1 cellular context compared by ENCODE assay signal in the genomic region with DNA sequence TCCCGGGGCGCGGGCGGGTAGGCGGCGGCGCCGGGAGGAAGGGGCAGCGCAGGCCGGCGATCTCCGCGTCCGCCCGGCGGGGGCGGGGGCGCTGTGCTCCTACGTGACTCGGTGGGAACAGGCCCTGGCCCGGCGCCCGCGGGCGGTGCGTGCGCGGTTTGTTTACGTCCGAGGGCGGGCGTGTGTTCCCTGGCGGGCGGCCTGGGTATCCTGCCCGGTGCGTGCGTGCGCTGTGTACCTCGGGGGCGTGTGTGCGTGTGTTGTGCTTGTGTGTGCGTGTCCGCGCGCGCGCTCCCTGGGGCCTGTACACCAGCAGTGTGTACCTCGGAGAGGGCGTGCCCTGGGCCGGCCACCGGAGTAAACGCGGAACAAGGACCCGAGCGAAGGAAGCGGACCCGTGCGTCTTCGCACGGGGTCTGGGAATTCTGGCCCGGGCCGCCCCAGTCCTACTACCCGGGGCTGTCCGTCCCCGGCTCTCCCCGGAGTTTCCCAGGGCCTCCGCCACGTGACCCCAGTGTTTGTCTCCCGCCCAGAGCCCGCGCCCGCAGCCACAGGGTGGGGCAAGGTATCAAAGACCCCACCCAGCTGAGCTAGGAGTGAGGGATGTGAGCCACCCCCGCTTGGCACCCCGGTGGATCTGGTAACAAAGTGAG.
TF ChIP-seq lines count a peak whose summit lies in the region.

No MANE protein-coding gene starts in this region.

TF ChIP-seq in HEK293, 187 proteins besides CTCF, POLR2A, EP300 and RAD21 (continued from another document and continues in another):
- TF ChIP-seq ZNF701 (tag by site-specific recombination; IDR thresholded peaks at IDR 0.05): no peak
- no peak for TF ChIP-seq ZBTB17 (tag by site-specific recombination; IDR thresholded peaks at IDR 0.05)
- TF ChIP-seq ZNF223 (tag by site-specific recombination; IDR thresholded peaks at IDR 0.05): no peak
- TF ChIP-seq KLF9 (tag by site-specific recombination; IDR thresholded peaks at IDR 0.05; ENCODE audit: low read depth): peak; percentile 91
- peak; percentile 78 for TF ChIP-seq GLIS1 (tag by site-specific recombination; IDR thresholded peaks at IDR 0.05)
- TF ChIP-seq, protein P1, sequence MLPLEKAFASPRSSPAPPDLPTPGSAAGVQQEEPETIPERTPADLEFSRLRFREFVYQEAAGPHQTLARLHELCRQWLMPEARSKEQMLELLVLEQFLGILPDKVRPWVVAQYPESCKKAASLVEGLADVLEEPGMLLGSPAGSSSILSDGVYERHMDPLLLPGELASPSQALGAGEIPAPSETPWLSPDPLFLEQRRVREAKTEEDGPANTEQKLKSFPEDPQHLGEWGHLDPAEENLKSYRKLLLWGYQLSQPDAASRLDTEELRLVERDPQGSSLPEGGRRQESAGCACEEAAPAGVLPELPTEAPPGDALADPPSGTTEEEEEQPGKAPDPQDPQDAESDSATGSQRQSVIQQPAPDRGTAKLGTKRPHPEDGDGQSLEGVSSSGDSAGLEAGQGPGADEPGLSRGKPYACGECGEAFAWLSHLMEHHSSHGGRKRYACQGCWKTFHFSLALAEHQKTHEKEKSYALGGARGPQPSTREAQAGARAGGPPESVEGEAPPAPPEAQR (tag by site-specific recombination; IDR thresholded peaks at IDR 0.05): no peak
- no peak for TF ChIP-seq YY1 (tag by site-specific recombination; IDR thresholded peaks at IDR 0.05)
- TF ChIP-seq ZNF132 (tag by site-specific recombination; IDR thresholded peaks at IDR 0.05; ENCODE audit: borderline replicate concordance): no peak
- TF ChIP-seq, protein P2, sequence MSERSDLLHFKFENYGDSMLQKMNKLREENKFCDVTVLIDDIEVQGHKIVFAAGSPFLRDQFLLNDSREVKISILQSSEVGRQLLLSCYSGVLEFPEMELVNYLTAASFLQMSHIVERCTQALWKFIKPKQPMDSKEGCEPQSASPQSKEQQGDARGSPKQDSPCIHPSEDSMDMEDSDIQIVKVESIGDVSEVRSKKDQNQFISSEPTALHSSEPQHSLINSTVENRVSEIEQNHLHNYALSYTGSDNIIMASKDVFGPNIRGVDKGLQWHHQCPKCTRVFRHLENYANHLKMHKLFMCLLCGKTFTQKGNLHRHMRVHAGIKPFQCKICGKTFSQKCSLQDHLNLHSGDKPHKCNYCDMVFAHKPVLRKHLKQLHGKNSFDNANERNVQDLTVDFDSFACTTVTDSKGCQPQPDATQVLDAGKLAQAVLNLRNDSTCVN (tag by site-specific recombination; optimal IDR thresholded peaks at IDR 0.05): peak; percentile 99
- no peak for TF ChIP-seq ZNF266 (tag by site-specific recombination; IDR thresholded peaks at IDR 0.05; ENCODE audit: low read depth)
- TF ChIP-seq ZNF394 (tag by site-specific recombination; IDR thresholded peaks at IDR 0.05; ENCODE audit: borderline replicate concordance): no peak
- peak; percentile 25; the same call in 1 of the 2 replicates for TF ChIP-seq WT1 (tag by site-specific recombination; IDR thresholded peaks at IDR 0.05)
- TF ChIP-seq, protein P3, sequence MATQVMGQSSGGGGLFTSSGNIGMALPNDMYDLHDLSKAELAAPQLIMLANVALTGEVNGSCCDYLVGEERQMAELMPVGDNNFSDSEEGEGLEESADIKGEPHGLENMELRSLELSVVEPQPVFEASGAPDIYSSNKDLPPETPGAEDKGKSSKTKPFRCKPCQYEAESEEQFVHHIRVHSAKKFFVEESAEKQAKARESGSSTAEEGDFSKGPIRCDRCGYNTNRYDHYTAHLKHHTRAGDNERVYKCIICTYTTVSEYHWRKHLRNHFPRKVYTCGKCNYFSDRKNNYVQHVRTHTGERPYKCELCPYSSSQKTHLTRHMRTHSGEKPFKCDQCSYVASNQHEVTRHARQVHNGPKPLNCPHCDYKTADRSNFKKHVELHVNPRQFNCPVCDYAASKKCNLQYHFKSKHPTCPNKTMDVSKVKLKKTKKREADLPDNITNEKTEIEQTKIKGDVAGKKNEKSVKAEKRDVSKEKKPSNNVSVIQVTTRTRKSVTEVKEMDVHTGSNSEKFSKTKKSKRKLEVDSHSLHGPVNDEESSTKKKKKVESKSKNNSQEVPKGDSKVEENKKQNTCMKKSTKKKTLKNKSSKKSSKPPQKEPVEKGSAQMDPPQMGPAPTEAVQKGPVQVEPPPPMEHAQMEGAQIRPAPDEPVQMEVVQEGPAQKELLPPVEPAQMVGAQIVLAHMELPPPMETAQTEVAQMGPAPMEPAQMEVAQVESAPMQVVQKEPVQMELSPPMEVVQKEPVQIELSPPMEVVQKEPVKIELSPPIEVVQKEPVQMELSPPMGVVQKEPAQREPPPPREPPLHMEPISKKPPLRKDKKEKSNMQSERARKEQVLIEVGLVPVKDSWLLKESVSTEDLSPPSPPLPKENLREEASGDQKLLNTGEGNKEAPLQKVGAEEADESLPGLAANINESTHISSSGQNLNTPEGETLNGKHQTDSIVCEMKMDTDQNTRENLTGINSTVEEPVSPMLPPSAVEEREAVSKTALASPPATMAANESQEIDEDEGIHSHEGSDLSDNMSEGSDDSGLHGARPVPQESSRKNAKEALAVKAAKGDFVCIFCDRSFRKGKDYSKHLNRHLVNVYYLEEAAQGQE (tag by site-specific recombination; IDR thresholded peaks at IDR 0.05): no peak
- peak; percentile 30; the same call in 1 of the 2 replicates for TF ChIP-seq ZNF629 (tag by site-specific recombination; IDR thresholded peaks at IDR 0.05)
- no peak for TF ChIP-seq ZNF366 (tag by site-specific recombination; conservative IDR thresholded peaks at IDR 0.05)
- TF ChIP-seq ZNF776 (tag by site-specific recombination; IDR thresholded peaks at IDR 0.05; ENCODE audit: borderline replicate concordance): no peak
- TF ChIP-seq, protein P4, sequence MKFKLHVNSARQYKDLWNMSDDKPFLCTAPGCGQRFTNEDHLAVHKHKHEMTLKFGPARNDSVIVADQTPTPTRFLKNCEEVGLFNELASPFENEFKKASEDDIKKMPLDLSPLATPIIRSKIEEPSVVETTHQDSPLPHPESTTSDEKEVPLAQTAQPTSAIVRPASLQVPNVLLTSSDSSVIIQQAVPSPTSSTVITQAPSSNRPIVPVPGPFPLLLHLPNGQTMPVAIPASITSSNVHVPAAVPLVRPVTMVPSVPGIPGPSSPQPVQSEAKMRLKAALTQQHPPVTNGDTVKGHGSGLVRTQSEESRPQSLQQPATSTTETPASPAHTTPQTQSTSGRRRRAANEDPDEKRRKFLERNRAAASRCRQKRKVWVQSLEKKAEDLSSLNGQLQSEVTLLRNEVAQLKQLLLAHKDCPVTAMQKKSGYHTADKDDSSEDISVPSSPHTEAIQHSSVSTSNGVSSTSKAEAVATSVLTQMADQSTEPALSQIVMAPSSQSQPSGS (tag by site-specific recombination; IDR thresholded peaks at IDR 0.05; ENCODE audit: low read depth): no peak
- no peak for TF ChIP-seq SETDB1 (IDR thresholded peaks at IDR 0.05; ENCODE audit: insufficient read length, low read length)
- TF ChIP-seq ZEB2 (tag by site-specific recombination; IDR thresholded peaks at IDR 0.05): peak; percentile 21; the same call in 1 of the 2 replicates
- TF ChIP-seq ZFP41 (tag by site-specific recombination; IDR thresholded peaks at IDR 0.05; ENCODE audit: borderline replicate concordance): no peak
- no peak for TF ChIP-seq ZFP3 (tag by site-specific recombination; IDR thresholded peaks at IDR 0.05; ENCODE audit: low read depth)
- no peak for TF ChIP-seq ZNF354C (tag by site-specific recombination; IDR thresholded peaks at IDR 0.05; ENCODE audit: borderline replicate concordance, low read depth)
- TF ChIP-seq ZNF830 (tag by site-specific recombination; IDR thresholded peaks at IDR 0.05; ENCODE audit: low read depth): no peak
- peak; percentile 99 for TF ChIP-seq KLF1 (tag by site-specific recombination; IDR thresholded peaks at IDR 0.05)
- no peak for TF ChIP-seq ZNF138 (tag by site-specific recombination; IDR thresholded peaks at IDR 0.05; ENCODE audit: borderline replicate concordance)
- TF ChIP-seq, protein P5, sequence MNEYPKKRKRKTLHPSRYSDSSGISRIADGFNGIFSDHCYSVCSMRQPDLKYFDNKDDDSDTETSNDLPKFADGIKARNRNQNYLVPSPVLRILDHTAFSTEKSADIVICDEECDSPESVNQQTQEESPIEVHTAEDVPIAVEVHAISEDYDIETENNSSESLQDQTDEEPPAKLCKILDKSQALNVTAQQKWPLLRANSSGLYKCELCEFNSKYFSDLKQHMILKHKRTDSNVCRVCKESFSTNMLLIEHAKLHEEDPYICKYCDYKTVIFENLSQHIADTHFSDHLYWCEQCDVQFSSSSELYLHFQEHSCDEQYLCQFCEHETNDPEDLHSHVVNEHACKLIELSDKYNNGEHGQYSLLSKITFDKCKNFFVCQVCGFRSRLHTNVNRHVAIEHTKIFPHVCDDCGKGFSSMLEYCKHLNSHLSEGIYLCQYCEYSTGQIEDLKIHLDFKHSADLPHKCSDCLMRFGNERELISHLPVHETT (tag by site-specific recombination; IDR thresholded peaks at IDR 0.05): no peak
- no peak for TF ChIP-seq ZNF670 (tag by site-specific recombination; IDR thresholded peaks at IDR 0.05; ENCODE audit: low read depth)
- no peak for TF ChIP-seq ZNF19 (tag by site-specific recombination; IDR thresholded peaks at IDR 0.05; ENCODE audit: low read depth)
- TF ChIP-seq ZNF140 (tag by site-specific recombination; IDR thresholded peaks at IDR 0.05): no peak
- TF ChIP-seq, protein P6, sequence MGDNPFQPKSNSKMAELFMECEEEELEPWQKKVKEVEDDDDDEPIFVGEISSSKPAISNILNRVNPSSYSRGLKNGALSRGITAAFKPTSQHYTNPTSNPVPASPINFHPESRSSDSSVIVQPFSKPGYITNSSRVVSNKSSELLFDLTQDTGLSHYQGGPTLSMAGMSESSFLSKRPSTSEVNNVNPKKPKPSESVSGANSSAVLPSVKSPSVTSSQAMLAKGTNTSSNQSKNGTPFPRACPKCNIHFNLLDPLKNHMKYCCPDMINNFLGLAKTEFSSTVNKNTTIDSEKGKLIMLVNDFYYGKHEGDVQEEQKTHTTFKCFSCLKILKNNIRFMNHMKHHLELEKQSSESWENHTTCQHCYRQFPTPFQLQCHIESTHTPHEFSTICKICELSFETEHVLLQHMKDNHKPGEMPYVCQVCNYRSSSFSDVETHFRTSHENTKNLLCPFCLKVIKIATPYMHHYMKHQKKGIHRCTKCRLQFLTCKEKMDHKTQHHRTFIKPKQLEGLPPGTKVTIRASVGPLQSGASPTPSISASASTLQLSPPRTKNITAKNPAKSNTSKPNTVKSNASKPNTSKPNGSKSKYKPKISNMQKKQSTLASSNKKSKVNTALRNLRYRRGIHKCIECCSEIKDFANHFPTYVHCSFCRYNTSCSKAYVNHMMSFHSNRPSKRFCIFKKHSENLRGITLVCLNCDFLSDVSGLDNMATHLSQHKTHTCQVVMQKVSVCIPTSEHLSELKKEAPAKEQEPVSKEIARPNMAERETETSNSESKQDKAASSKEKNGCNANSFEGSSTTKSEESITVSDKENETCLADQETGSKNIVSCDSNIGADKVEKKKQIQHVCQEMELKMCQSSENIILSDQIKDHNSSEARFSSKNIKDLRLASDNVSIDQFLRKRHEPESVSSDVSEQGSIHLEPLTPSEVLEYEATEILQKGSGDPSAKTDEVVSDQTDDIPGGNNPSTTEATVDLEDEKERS (tag by site-specific recombination; IDR thresholded peaks at IDR 0.05): no peak
- no peak for TF ChIP-seq ZFP37 (tag by site-specific recombination; IDR thresholded peaks at IDR 0.05)
- TF ChIP-seq ZNF791 (tag by site-specific recombination; IDR thresholded peaks at IDR 0.05): no peak
- no peak for TF ChIP-seq OVOL3 (tag by site-specific recombination; IDR thresholded peaks at IDR 0.05)
- TF ChIP-seq ZNF112 (tag by site-specific recombination; IDR thresholded peaks at IDR 0.05): no peak
- TF ChIP-seq ZNF654 (tag by site-specific recombination; IDR thresholded peaks at IDR 0.05; ENCODE audit: low read depth): no peak
- no peak for TF ChIP-seq ZNF561 (tag by site-specific recombination; IDR thresholded peaks at IDR 0.05; ENCODE audit: borderline replicate concordance)
- no peak for TF ChIP-seq ZNF221 (tag by site-specific recombination; IDR thresholded peaks at IDR 0.05; ENCODE audit: borderline replicate concordance)
- TF ChIP-seq, protein P7, sequence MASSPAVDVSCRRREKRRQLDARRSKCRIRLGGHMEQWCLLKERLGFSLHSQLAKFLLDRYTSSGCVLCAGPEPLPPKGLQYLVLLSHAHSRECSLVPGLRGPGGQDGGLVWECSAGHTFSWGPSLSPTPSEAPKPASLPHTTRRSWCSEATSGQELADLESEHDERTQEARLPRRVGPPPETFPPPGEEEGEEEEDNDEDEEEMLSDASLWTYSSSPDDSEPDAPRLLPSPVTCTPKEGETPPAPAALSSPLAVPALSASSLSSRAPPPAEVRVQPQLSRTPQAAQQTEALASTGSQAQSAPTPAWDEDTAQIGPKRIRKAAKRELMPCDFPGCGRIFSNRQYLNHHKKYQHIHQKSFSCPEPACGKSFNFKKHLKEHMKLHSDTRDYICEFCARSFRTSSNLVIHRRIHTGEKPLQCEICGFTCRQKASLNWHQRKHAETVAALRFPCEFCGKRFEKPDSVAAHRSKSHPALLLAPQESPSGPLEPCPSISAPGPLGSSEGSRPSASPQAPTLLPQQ (tag by site-specific recombination; IDR thresholded peaks at IDR 0.05): peak; percentile 60
- TF ChIP-seq ZNF121 (tag by site-specific recombination; IDR thresholded peaks at IDR 0.05): peak; percentile 89
- no peak for TF ChIP-seq MZF1 (tag by site-specific recombination; IDR thresholded peaks at IDR 0.05; ENCODE audit: borderline replicate concordance)
- TF ChIP-seq ZIC2 (tag by site-specific recombination; IDR thresholded peaks at IDR 0.05): peak; percentile 52; the same call in 1 of the 2 replicates
- no peak for TF ChIP-seq ZNF311 (tag by site-specific recombination; IDR thresholded peaks at IDR 0.05; ENCODE audit: borderline replicate concordance)
- TF ChIP-seq, protein P8, sequence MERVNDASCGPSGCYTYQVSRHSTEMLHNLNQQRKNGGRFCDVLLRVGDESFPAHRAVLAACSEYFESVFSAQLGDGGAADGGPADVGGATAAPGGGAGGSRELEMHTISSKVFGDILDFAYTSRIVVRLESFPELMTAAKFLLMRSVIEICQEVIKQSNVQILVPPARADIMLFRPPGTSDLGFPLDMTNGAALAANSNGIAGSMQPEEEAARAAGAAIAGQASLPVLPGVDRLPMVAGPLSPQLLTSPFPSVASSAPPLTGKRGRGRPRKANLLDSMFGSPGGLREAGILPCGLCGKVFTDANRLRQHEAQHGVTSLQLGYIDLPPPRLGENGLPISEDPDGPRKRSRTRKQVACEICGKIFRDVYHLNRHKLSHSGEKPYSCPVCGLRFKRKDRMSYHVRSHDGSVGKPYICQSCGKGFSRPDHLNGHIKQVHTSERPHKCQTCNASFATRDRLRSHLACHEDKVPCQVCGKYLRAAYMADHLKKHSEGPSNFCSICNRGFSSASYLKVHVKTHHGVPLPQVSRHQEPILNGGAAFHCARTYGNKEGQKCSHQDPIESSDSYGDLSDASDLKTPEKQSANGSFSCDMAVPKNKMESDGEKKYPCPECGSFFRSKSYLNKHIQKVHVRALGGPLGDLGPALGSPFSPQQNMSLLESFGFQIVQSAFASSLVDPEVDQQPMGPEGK (tag by site-specific recombination; IDR thresholded peaks at IDR 0.05): peak; percentile 66; the same call in 1 of the 2 replicates
- TF ChIP-seq ZNF521 (tag by site-specific recombination; IDR thresholded peaks at IDR 0.05): no peak
- TF ChIP-seq KLF8 (tag by site-specific recombination; IDR thresholded peaks at IDR 0.05): 0 out of 2 replicates have a peak, but pooled peaks have one; percentile 69
- TF ChIP-seq ZNF610 (tag by site-specific recombination; IDR thresholded peaks at IDR 0.05; ENCODE audit: borderline replicate concordance): no peak
- no peak for TF ChIP-seq ZNF2 (tag by site-specific recombination; IDR thresholded peaks at IDR 0.05)
- TF ChIP-seq ZNF514 (tag by site-specific recombination; IDR thresholded peaks at IDR 0.05): no peak
- TF ChIP-seq ZNF558 (tag by site-specific recombination; IDR thresholded peaks at IDR 0.05): no peak
- no peak for TF ChIP-seq ZNF302 (tag by site-specific recombination; IDR thresholded peaks at IDR 0.05; ENCODE audit: low read depth)
- no peak for TF ChIP-seq ZNF529 (tag by site-specific recombination; IDR thresholded peaks at IDR 0.05; ENCODE audit: insufficient replicate concordance)
